Comparison of ENCODE assay signal across 38 cellular contexts in the genomic region with DNA sequence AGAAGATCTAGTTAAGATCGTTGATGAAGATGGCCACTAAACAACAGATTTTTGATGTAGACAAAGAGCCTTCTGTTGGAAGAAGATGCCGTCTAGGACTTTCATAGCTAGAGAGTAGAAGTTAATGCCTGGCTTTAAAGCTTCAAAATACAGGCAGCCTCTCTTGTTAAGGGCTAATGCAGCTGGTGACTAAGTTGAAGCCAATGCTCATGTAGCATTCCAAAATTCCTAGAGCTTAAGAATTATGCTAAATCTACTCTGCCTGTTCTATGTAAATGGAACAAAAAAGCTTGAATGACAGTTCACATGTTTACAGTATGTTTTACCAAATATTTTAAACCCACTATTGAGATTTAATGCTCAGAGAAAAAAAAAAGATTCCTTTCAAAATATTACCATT.
"Had no signal": no experiment of that assay in that cellular context is flagged by ENCODE, and none has a peak within 500 bp of the region (broad histone marks: within the 10 kb centered on the region; RNA-seq: fewer than 3 reads in every experiment).

No MANE protein-coding gene starts in this region.

- H3K27ac ChIP-seq: ascending aorta, KMS-11, PC-9, RWPE1, VCaP had no signal

- DNase-seq: activated B cell treated with CpG ODN at 0.5 μM for 24 hours; activated CD4-positive, alpha-beta memory T cell treated with anti-CD3 and anti-CD28 coated beads for 36 hours; activated CD4-positive, alpha-beta T cell treated with anti-CD3 and anti-CD28 coated beads for 4 hours; activated CD4-positive, alpha-beta T cell treated with anti-CD3 and anti-CD28 coated beads, Interleukin-2, amount 50 U/mL, for 1 hour; activated CD4-positive, CD25-positive, alpha-beta regulatory T cell treated with anti-CD3 and anti-CD28 coated beads, Interleukin-2, amount 50 U/mL, for 72 hours; activated CD8-positive, alpha-beta memory T cell treated with anti-CD3 and anti-CD28 coated beads for 24 hours; activated CD8-positive, alpha-beta memory T cell treated with anti-CD3 and anti-CD28 coated beads, Interleukin-2, amount 10 ng/mL, durations not matched to agents 7 days and 5 days; activated CD8-positive, alpha-beta memory T cell treated with anti-CD3 and anti-CD28 coated beads, Interleukin-2, amount 50 U/mL, for 48 hours; activated effector memory CD4-positive, alpha-beta T cell treated with Interleukin-2 at 50 U/mL for 16 hours; activated naive CD4-positive, alpha-beta T cell treated with anti-CD3 and anti-CD28 coated beads, Interleukin-2, amount 10 ng/mL, durations not matched to agents 7 days and 5 days; activated naive CD8-positive, alpha-beta T cell treated with anti-CD3 and anti-CD28 coated beads, Interleukin-2, amount 50 U/mL, for 24 hours; activated T-cell treated with anti-CD3 and anti-CD28 coated beads, Interleukin-2, amount 50 U/mL, for 48 hours; amygdala; caudate nucleus; cerebellar nuclear complex; MM.1S; MV-4-11; NCI-H1092; NCI-H1436 treated with DMSO at 0.1 percent for 48 hours; NCI-H1694 treated with DMSO at 0.1 percent for 48 hours; NCI-H2029; NCI-H510A; NCI-H526; NCI-H748 treated with DMSO at 0.1 percent for 48 hours; NK-92 treated with Interleukin-12 subunit alpha and Interleukin-12 subunit beta, amount 100 ng/mL, for 24 hours; PC-9; SIG-M5; T-helper 1 cell; T-helper 2 cell; T-helper 9 cell had no signal

- H3K36me3 ChIP-seq: ascending aorta had no signal

- H3K4me3 ChIP-seq: ascending aorta, PC-9 had no signal

- H3K4me1 ChIP-seq: ascending aorta had no signal

- H2AFZ ChIP-seq: PC-9 had no signal

- H3K4me2 ChIP-seq: KMS-11, PC-9 had no signal

- FAIRE-seq: bronchial epithelial cell, RCC 7860 had no signal

- H3K9ac ChIP-seq: KMS-11 had no signal

- ATAC-seq: activated CD8-positive, alpha-beta memory T cell treated with anti-CD3 and anti-CD28 coated beads, Interleukin-2, amount 10 ng/mL, durations not matched to agents 7 days and 5 days; activated naive CD8-positive, alpha-beta T cell treated with anti-CD3 and anti-CD28 coated beads, Interleukin-2, amount 50 U/mL, for 24 hours; Right ventricle myocardium inferior; SK-N-SH treated with all-trans-retinoic acid at 6 μM for 48 hours had no signal

- H3K9me3 ChIP-seq: ascending aorta had no signal

- H3K27me3 ChIP-seq: ascending aorta had no signal
